15 cellular contexts compared by ENCODE assay signal in genomic region chr4:185840201-185840600, GRCh38. TPM values are rescaled to one million over a fixed set of nuclear protein-coding genes. Genes with fewer than 3 reads are reported as not detected.
DNase-seq lines count a peak whose midpoint lies in the region; ATAC-seq and TF ChIP-seq lines count a peak whose summit lies in the region.
"Had no signal": no experiment of that assay in that cellular context is flagged by ENCODE, and none has a peak within 500 bp of the region (broad histone marks: within the 10 kb centered on the region; RNA-seq: fewer than 3 reads in every experiment).

No MANE protein-coding gene starts in this region.

- peak overlapping the region; percentile 99 for H3K27ac ChIP-seq in HUES48 (ENCODE audit: low read depth, low read length)
- peak overlapping the region in 3 of 5 donors; percentile 74 to 93 (median 88) for H3K27ac ChIP-seq in adrenal gland
- H3K27ac ChIP-seq in iPS-20b (ENCODE audit: low read length) = peak overlapping the region; percentile 100
- peak overlapping the region; percentile 77 for H3K27ac ChIP-seq in stomach smooth muscle (ENCODE audit: low read length)

- no peak overlapping the region for H3K4me3 ChIP-seq in HUES48 (ENCODE audit: low read depth, low read length)
- H3K4me3 ChIP-seq in adrenal gland = no peak overlapping the region
- H3K4me3 ChIP-seq in iPS-20b (ENCODE audit: low read length) = no peak overlapping the region; the same call in 1 of the 2 replicates
- peak overlapping the region; percentile 11 to 23 for H3K4me3 ChIP-seq in stomach smooth muscle (ENCODE audit: low read length in 2 of 2)
- H3K4me3 ChIP-seq: pancreas had no signal

- H3K36me3 ChIP-seq in HUES48 (ENCODE audit: control insufficient read depth, insufficient read depth, low read length) (no peaks in the 10 kb centered on the region), adrenal gland (replicated peaks in 1 of 2) (no peaks in the 10 kb centered on the region), iPS-20b (ENCODE audit: insufficient read depth, low read depth, low read length) (no peaks in the 10 kb centered on the region), stomach smooth muscle (ENCODE audit: control insufficient read depth in 2 of 2, insufficient read depth in 2 of 2, low read length in 2 of 2) (no peaks in the 10 kb centered on the region)
- H3K36me3 ChIP-seq: pancreas had no signal

- CTCF ChIA-PET in WTC11 (lab: Charles Lee) = no interaction called here

- no peak for ATAC-seq in stimulated activated memory B cell treated with anti-CD40 and anti-IgM and Interleukin-4, amounts not matched to agents 10 μg/mL and 1 μg/mL and 100 μg/mL, for 72 hours
- ATAC-seq in WTC11 = no peak
- no peak for ATAC-seq in HG03520 (IDR thresholded peaks at IDR 0.05; ENCODE audit: unreplicated experiment)
- ATAC-seq: T-helper 17 cell had no signal

- H3K36me3 Mint-ChIP-seq in stimulated activated memory B cell treated with anti-CD40 and anti-IgM and Interleukin-4, amounts not matched to agents 10 μg/mL and 1 μg/mL and 100 μg/mL, for 72 hours = no peaks in the 10 kb centered on the region
- peaks cover 12% of the 10 kb centered on the region for H3K36me3 Mint-ChIP-seq in WTC11
- H3K36me3 Mint-ChIP-seq: CD4-positive, alpha-beta memory T cell had no signal

- DNase-seq in adrenal gland = no peak
- no peak for DNase-seq in NCI-H1417 treated with DMSO at 0.1 percent for 48 hours (lab: John Stamatoyannopoulos, UW)
- no peak for DNase-seq in WTC11 (ENCODE audit: low spot score)
- DNase-seq: CD4-positive, alpha-beta memory T cell; cortex of kidney; NCI-H1694; NCI-H510A; pancreas; T-helper 17 cell had no signal

- peak overlapping the region; percentile 71; the same call in 1 of the 2 replicates for H3K9ac ChIP-seq in HUES48 (ENCODE audit: low read depth, low read length)
- peak overlapping the region; percentile 72; the same call in 1 of the 2 replicates for H3K9ac ChIP-seq in iPS-20b (ENCODE audit: low read depth, low read length)
- H3K9ac ChIP-seq in stomach smooth muscle (ENCODE audit: low read length in 2 of 2) = no peak overlapping the region

- no peak overlapping the region for H3K27ac Mint-ChIP-seq in stimulated activated memory B cell treated with anti-CD40 and anti-IgM and Interleukin-4, amounts not matched to agents 10 μg/mL and 1 μg/mL and 100 μg/mL, for 72 hours
- H3K27ac Mint-ChIP-seq in WTC11 = no peak overlapping the region
- H3K27ac Mint-ChIP-seq: CD4-positive, alpha-beta memory T cell; mesothelial cell of epicardium; T-helper 17 cell had no signal

- H3K9me3 ChIP-seq in HUES48 (ENCODE audit: control insufficient read depth, insufficient read depth, low read length) = no peaks in the 10 kb centered on the region
- H3K9me3 ChIP-seq in adrenal gland (replicated peaks in 1 of 3) = no peaks in the 10 kb centered on the region
- 0 out of 2 replicates have a peak, but pooled peaks cover 2% of the 10 kb centered on the region for H3K9me3 ChIP-seq in iPS-20b (ENCODE audit: insufficient read depth, low read depth, low read length)
- no peaks in the 10 kb centered on the region for H3K9me3 ChIP-seq in stomach smooth muscle (ENCODE audit: control insufficient read depth in 2 of 2, low read length in 2 of 2)
- H3K9me3 ChIP-seq: pancreas had no signal

- no peak for TF ChIP-seq POLR2A in adrenal gland (IDR thresholded peaks at IDR 0.05)

- no peak overlapping the region for H3K4me3 Mint-ChIP-seq in stimulated activated memory B cell treated with anti-CD40 and anti-IgM and Interleukin-4, amounts not matched to agents 10 μg/mL and 1 μg/mL and 100 μg/mL, for 72 hours
- H3K4me3 Mint-ChIP-seq in WTC11 = no peak overlapping the region
- H3K4me3 Mint-ChIP-seq: CD4-positive, alpha-beta memory T cell; mesothelial cell of epicardium; T-helper 17 cell had no signal

- TF ChIP-seq CTCF in adrenal gland (IDR thresholded peaks at IDR 0.05) (no peak), WTC11 (IDR thresholded peaks at IDR 0.05) (no peak)

- peaks cover 7% of the 10 kb centered on the region for H3K9me3 Mint-ChIP-seq in stimulated activated memory B cell treated with anti-CD40 and anti-IgM and Interleukin-4, amounts not matched to agents 10 μg/mL and 1 μg/mL and 100 μg/mL, for 72 hours
- peaks cover 9% of the 10 kb centered on the region for H3K9me3 Mint-ChIP-seq in WTC11

- intact Hi-C loops in adrenal gland (cut with DNase I) = no loop called here

- no peaks in the 10 kb centered on the region for H3K4me1 Mint-ChIP-seq in stimulated activated memory B cell treated with anti-CD40 and anti-IgM and Interleukin-4, amounts not matched to agents 10 μg/mL and 1 μg/mL and 100 μg/mL, for 72 hours
- H3K4me1 Mint-ChIP-seq in WTC11 = peaks cover 19% of the 10 kb centered on the region
- H3K4me1 Mint-ChIP-seq: CD4-positive, alpha-beta memory T cell; T-helper 17 cell had no signal

- POLR2A ChIA-PET in WTC11 (lab: Charles Lee) = no interaction called here

- H3K27me3 Mint-ChIP-seq in stimulated activated memory B cell treated with anti-CD40 and anti-IgM and Interleukin-4, amounts not matched to agents 10 μg/mL and 1 μg/mL and 100 μg/mL, for 72 hours = no peaks in the 10 kb centered on the region
- H3K27me3 Mint-ChIP-seq in WTC11 (ENCODE audit: low read depth) = no peaks in the 10 kb centered on the region
- H3K27me3 Mint-ChIP-seq: CD4-positive, alpha-beta memory T cell; T-helper 17 cell had no signal

- H3K27me3 ChIP-seq in HUES48 (ENCODE audit: control insufficient read depth, insufficient read depth, low read length) (no peaks in the 10 kb centered on the region), adrenal gland (no peaks in the 10 kb centered on the region), iPS-20b (ENCODE audit: insufficient read depth, low read length) (no peaks in the 10 kb centered on the region), stomach smooth muscle (ENCODE audit: control insufficient read depth in 1 of 2, insufficient read depth in 2 of 2, low read length in 2 of 2) (no peaks in the 10 kb centered on the region)
- H3K27me3 ChIP-seq: pancreas had no signal

- WGBS in adrenal gland, 4 donors = 70 to 93% (median 82%) methylated on average over 2 of the region's 2 CpGs

- H3K4me1 ChIP-seq in HUES48 (ENCODE audit: control insufficient read depth, insufficient read depth, low read length) (peaks cover 62% of the 10 kb centered on the region), adrenal gland (replicated peaks in 1 of 2) (peaks cover 15 to 39% of the 10 kb centered on the region in 2 donors), iPS-20b (ENCODE audit: insufficient read depth, low read length) (peaks cover 53% of the 10 kb centered on the region), stomach smooth muscle (ENCODE audit: control insufficient read depth, insufficient read depth, low read length) (peaks cover 27% of the 10 kb centered on the region)

TF ChIP-seq in WTC11, 78 proteins besides CTCF, POLR2A, EP300 and RAD21:
- TF ChIP-seq CREM (CRISPR knock-in tag; IDR thresholded peaks at IDR 0.05) (no peak), AFF4 (CRISPR knock-in tag; IDR thresholded peaks at IDR 0.05; ENCODE audit: borderline replicate concordance) (no peak), JUN (CRISPR knock-in tag; IDR thresholded peaks at IDR 0.05) (no peak)

RNA-seq across cellular contexts. Expression of gene SORBS2, which starts 28.2 kb away (rescaled TPM):
- total RNA-seq in adrenal gland (100 to 1,000 TPM; 462 to 875 (median 657) TPM), WTC11 (2021) (29.5 to 44.5 TPM (median 31.4 TPM) in 3 replicates)
- polyA plus RNA-seq in adrenal gland = 100 to 1,000 TPM; 129 to 542 (median 186) TPM
- total RNA-seq: CD4-positive, alpha-beta memory T cell had no signal
- polyA plus RNA-seq: CD4-positive, alpha-beta memory T cell had no signal

Comparison
In these comparisons a context has a peak if more than half of its experiments do, and no peak if none do; other contexts are left out.
1. H3K4me3 ChIP-seq: peak in stomach smooth muscle (2 of 2); none in HUES48 (single experiment), adrenal gland (0 of 4) and iPS-20b (single experiment).
2. H3K9ac ChIP-seq: peak in HUES48 (single experiment) and iPS-20b (single experiment); none in stomach smooth muscle (0 of 2).
3. RNA of gene SORBS2, which starts 28.2 kb away (total RNA-seq): 462 to 875 TPM in adrenal gland; 29.5 to 44.5 TPM in WTC11; every median in the first group is over 10 times any median in the second.
4. Peak in every context shown above with its lines, with median percentiles within 50 percentile points of each other: H3K27ac ChIP-seq.